17 cellular contexts compared by ENCODE assay signal in the genomic region with DNA sequence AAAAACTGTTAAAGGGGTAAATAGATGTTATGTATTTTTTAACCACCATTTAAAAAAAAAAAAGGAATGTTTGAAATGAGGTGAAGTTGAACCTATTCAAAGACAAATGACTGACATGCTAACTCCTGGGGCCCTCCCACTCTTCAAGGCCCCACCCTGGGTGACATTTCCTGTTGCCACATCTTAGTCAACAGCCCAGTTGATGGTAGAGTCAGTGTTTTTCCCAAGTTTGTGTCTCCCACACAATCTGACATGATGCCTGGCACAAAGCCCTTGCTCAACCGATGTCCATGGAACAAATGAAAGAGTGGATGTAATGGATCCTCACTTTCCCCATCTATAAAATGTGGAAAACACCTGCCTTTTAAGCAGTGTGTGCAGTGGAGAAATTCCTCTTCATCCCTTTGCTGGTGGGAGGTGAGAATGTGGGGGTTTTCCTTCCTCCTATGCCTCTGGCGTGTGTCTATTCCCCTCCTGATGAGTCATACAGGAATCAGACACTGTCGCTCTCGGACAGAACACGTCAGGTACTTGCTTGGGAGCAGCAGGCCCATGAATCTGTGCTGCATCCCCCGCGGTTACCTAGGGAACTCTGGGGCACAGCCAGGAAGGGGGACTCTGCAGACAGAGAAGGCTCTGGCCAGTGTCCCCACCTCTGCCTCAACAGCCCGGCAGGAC. TPM values are rescaled to one million over a fixed set of nuclear protein-coding genes. Genes with fewer than 3 reads are reported as not detected.
DNase-seq lines count a peak whose midpoint lies in the region; ATAC-seq, FAIRE-seq and TF ChIP-seq lines count a peak whose summit lies in the region.
"Had no signal": no experiment of that assay in that cellular context is flagged by ENCODE, and none has a peak within 500 bp of the region (broad histone marks: within the 10 kb centered on the region; RNA-seq: fewer than 3 reads in every experiment).

No MANE protein-coding gene starts in this region.

- H3K79me2 ChIP-seq in GM12878 (ENCODE audit: control insufficient read depth, insufficient read depth, low read length) (no peaks in the 10 kb centered on the region), keratinocyte (ENCODE audit: control insufficient read depth, insufficient read depth, low read length) (no peaks in the 10 kb centered on the region)

- no peaks in the 10 kb centered on the region for H3K9me1 ChIP-seq in keratinocyte (ENCODE audit: control insufficient read depth, extremely low read depth, insufficient read depth, low read length)

- BruUV-seq in GM12878 (replicated peaks; lab: Mats Ljungman, UMichigan), result no TSS peak

- no peak overlapping the region for H2AFZ ChIP-seq in GM12878 (ENCODE audit: control insufficient read depth, low read depth, low read length)
- H2AFZ ChIP-seq in keratinocyte (ENCODE audit: control insufficient read depth, low read length), result no peak overlapping the region

- H3K4me1 ChIP-seq in GM12878 (ENCODE audit: control insufficient read depth, insufficient read depth, low read length), result no peaks in the 10 kb centered on the region
- H3K4me1 ChIP-seq in keratinocyte (ENCODE audit: control insufficient read depth, extremely low read depth, insufficient read depth, low read length), result peaks cover 80% of the 10 kb centered on the region
- H3K4me1 ChIP-seq: prostate gland had no signal

- POLR2A ChIA-PET in GM12878 (lab: Charles Lee), result no interaction called here

- peaks cover 17% of the 10 kb centered on the region for H3K27me3 Mint-ChIP-seq in activated naive CD4-positive, alpha-beta T cell treated with anti-CD3 and anti-CD28 coated beads, Interleukin-2, amount 10 ng/mL, durations not matched to agents 7 days and 5 days

- no peak for TF ChIP-seq POLR2A in GM12878 (IDR thresholded peaks at IDR 0.05; ENCODE audit: low read depth, low read length)

- H3K9me3 ChIP-seq in GM12878 (replicated peaks; ENCODE audit: control insufficient read depth, insufficient read depth, low read length) (no peaks in the 10 kb centered on the region), keratinocyte (ENCODE audit: control insufficient read depth, low read depth, low read length) (no peaks in the 10 kb centered on the region)
- H3K9me3 ChIP-seq: prostate gland had no signal

- TF ChIP-seq RAD21 in GM12878 (IDR thresholded peaks at IDR 0.05; ENCODE audit: insufficient read depth, low read depth, low read length), result no peak

- peak; percentile 50 for DNase-seq in ACHN
- peak; percentile 91 for DNase-seq in M059J (ENCODE audit: low read depth)
- DNase-seq in GM12878 (ENCODE audit: low read depth, low spot score), result no peak
- DNase-seq in keratinocyte (ENCODE audit: low read depth, low spot score), result no peak
- DNase-seq in middle frontal gyrus (ENCODE audit: extremely low spot score, low spot score), result no peak
- no peak for DNase-seq in activated gamma-delta T cell treated with Interleukin-2 at 50 U/mL for 16 hours
- DNase-seq in activated naive CD4-positive, alpha-beta T cell treated with anti-CD3 and anti-CD28 coated beads, Interleukin-2, amount 10 ng/mL, durations not matched to agents 7 days and 5 days, result no peak
- DNase-seq in AML-193 (lab: John Stamatoyannopoulos, UW), result no peak
- DNase-seq: activated CD4-positive, alpha-beta T cell treated with anti-CD3 and anti-CD28 coated beads for 36 hours; activated T-cell treated with anti-CD3 and anti-CD28 coated beads, Interleukin-2, amount 50 U/mL, for 24 hours; amniotic stem cell; DMS 273 treated with DMSO at 0.1 percent for 48 hours; stimulated activated CD8-positive, alpha-beta memory T cell treated with anti-CD3 and anti-CD28 coated beads, Interleukin-4, amount 100 ng/mL, for 48 hours; T-helper 1 cell had no signal

- FAIRE-seq in GM12878 (lab: Jason Lieb, UNC) (no peak), keratinocyte (lab: Jason Lieb, UNC) (peak; percentile 98)

- H4K20me1 ChIP-seq in GM12878 (ENCODE audit: control insufficient read depth, insufficient read depth), result no peaks in the 10 kb centered on the region
- no peaks in the 10 kb centered on the region for H4K20me1 ChIP-seq in keratinocyte (ENCODE audit: control insufficient read depth, extremely low read depth, insufficient read depth, low read length)

- no peak overlapping the region for H3K4me3 Mint-ChIP-seq in activated naive CD4-positive, alpha-beta T cell treated with anti-CD3 and anti-CD28 coated beads, Interleukin-2, amount 10 ng/mL, durations not matched to agents 7 days and 5 days
- H3K4me3 Mint-ChIP-seq: activated CD4-positive, alpha-beta T cell treated with anti-CD3 and anti-CD28 coated beads for 36 hours; activated T-cell treated with anti-CD3 and anti-CD28 coated beads, Interleukin-2, amount 50 U/mL, for 24 hours; type B pancreatic cell had no signal

- H3K36me3 ChIP-seq in GM12878 (ENCODE audit: control insufficient read depth in 2 of 2, insufficient read depth in 2 of 2, low read length in 1 of 2) (no peaks in the 10 kb centered on the region), keratinocyte (ENCODE audit: control insufficient read depth in 2 of 2, extremely low read depth in 1 of 2, insufficient read depth in 2 of 2, low read length in 2 of 2) (no peaks in the 10 kb centered on the region)
- H3K36me3 ChIP-seq: prostate gland had no signal

- RAD21 ChIA-PET in GM12878 (lab: Charles Lee; ENCODE audit: unreplicated experiment), result no interaction called here

- no peaks in the 10 kb centered on the region for H3K36me3 Mint-ChIP-seq in activated naive CD4-positive, alpha-beta T cell treated with anti-CD3 and anti-CD28 coated beads, Interleukin-2, amount 10 ng/mL, durations not matched to agents 7 days and 5 days
- H3K36me3 Mint-ChIP-seq: type B pancreatic cell had no signal

- 65% methylated on average over 8 of the region's 8 CpGs for WGBS in GM12878 (ENCODE audit: insufficient coverage, insufficient replicate concordance, low lambda C conversion rate, missing lambda C conversion rate)

- H3K9me3 Mint-ChIP-seq in activated naive CD4-positive, alpha-beta T cell treated with anti-CD3 and anti-CD28 coated beads, Interleukin-2, amount 10 ng/mL, durations not matched to agents 7 days and 5 days, result no peaks in the 10 kb centered on the region
- H3K9me3 Mint-ChIP-seq: activated T-cell treated with anti-CD3 and anti-CD28 coated beads, Interleukin-2, amount 50 U/mL, for 24 hours; type B pancreatic cell had no signal

- H3K27me3 ChIP-seq in GM12878 (replicated peaks in 1 of 2; ENCODE audit: control insufficient read depth in 2 of 2, insufficient read depth in 2 of 2, low read length in 1 of 2) (no peaks in the 10 kb centered on the region), keratinocyte (ENCODE audit: control insufficient read depth, extremely low read depth, insufficient read depth, low read length) (no peaks in the 10 kb centered on the region)

- SMC1A ChIA-PET in GM12878 (lab: Charles Lee; ENCODE audit: uncharacterized antibody, unreplicated experiment), result interaction anchor here (1.3 kb wide), 1 partner anchor 396 kb away, joined by 3 read pairs; no protein-coding TSS in a partner anchor

- H3K27ac ChIP-seq in GM12878 (ENCODE audit: control insufficient read depth, insufficient read depth), result no peak overlapping the region
- peak overlapping the region; percentile 62 for H3K27ac ChIP-seq in keratinocyte (ENCODE audit: control insufficient read depth, insufficient read depth, low read length)
- H3K27ac ChIP-seq: HL-60, prostate gland had no signal

- H3K4me2 ChIP-seq in GM12878 (ENCODE audit: control insufficient read depth, insufficient read depth) (no peak overlapping the region), keratinocyte (ENCODE audit: control insufficient read depth, extremely low read depth, insufficient read depth, low read depth, low read length) (peak overlapping the region; percentile 27)

- H3K27ac Mint-ChIP-seq in activated naive CD4-positive, alpha-beta T cell treated with anti-CD3 and anti-CD28 coated beads, Interleukin-2, amount 10 ng/mL, durations not matched to agents 7 days and 5 days, result no peak overlapping the region
- H3K27ac Mint-ChIP-seq: activated CD4-positive, alpha-beta T cell treated with anti-CD3 and anti-CD28 coated beads for 36 hours; activated T-cell treated with anti-CD3 and anti-CD28 coated beads, Interleukin-2, amount 50 U/mL, for 24 hours; type B pancreatic cell had no signal

- TF ChIP-seq EP300 in GM12878 (IDR thresholded peaks at IDR 0.05; ENCODE audit: borderline replicate concordance in 1 of 2, control insufficient read depth in 1 of 2, low read depth in 2 of 2, low read length in 2 of 2), result no peak

- peaks cover 3% of the 10 kb centered on the region for H3K4me1 Mint-ChIP-seq in activated naive CD4-positive, alpha-beta T cell treated with anti-CD3 and anti-CD28 coated beads, Interleukin-2, amount 10 ng/mL, durations not matched to agents 7 days and 5 days

- CTCF ChIA-PET in GM12878 (lab: Yijun Ruan, JAX), result no interaction called here
- CTCF ChIA-PET in activated naive CD4-positive, alpha-beta T cell treated with anti-CD3 and anti-CD28 coated beads, Interleukin-2, amount 10 ng/mL, durations not matched to agents 7 days and 5 days (lab: Charles Lee), result interaction anchor here (0.6 kb wide), 1 partner anchor 8 kb away, joined by 4 read pairs; no protein-coding TSS in a partner anchor

- dilution Hi-C loops in keratinocyte (cut with MboI; ENCODE audit: extremely low pct_ligation_motif_present, low sequenced_read_pairs), result no loop called here

- ATAC-seq in GM12878, result no peak
- ATAC-seq: activated CD4-positive, alpha-beta T cell treated with anti-CD3 and anti-CD28 coated beads for 36 hours had no signal

- intact Hi-C loops in GM12878 (cut with micrococcal nuclease; ENCODE audit: unreplicated experiment), result no loop called here

- TF ChIP-seq CTCF in GM12878 (IDR thresholded peaks at IDR 0.05 in 2 of 3, conservative IDR thresholded peaks at IDR 0.05 in 1 of 3; ENCODE audit: control insufficient read depth in 2 of 3, extremely low read depth in 1 of 3, insufficient read depth in 1 of 3, low read depth in 3 of 3, low read length in 3 of 3) (no peak), keratinocyte (optimal IDR thresholded peaks at IDR 0.05 in 1 of 3, IDR thresholded peaks at IDR 0.05 in 1 of 3, conservative IDR thresholded peaks at IDR 0.05 in 1 of 3; ENCODE audit: extremely low read depth in 1 of 3, insufficient read depth in 2 of 3, low read length in 3 of 3) (no peak)

- in situ Hi-C loops in ACHN (cut with HindIII; ENCODE audit: low pct_ligation_motif_present, low pct_unique_long_range_greater_than_20kb, low sequenced_read_pairs) (no loop called here), GM12878 (cut with MboI) (no loop called here)

- H3K4me3 ChIP-seq in GM12878 (no peak overlapping the region), keratinocyte (ENCODE audit: control insufficient read depth in 2 of 3, extremely low read depth in 1 of 3, insufficient read depth in 2 of 3, low read depth in 1 of 3, low read length in 3 of 3) (no peak overlapping the region)
- H3K4me3 ChIP-seq: prostate gland had no signal

- H3K9ac ChIP-seq in GM12878 (ENCODE audit: control insufficient read depth, insufficient read depth, low read length) (no peak overlapping the region), keratinocyte (ENCODE audit: control insufficient read depth, extremely low read depth, insufficient read depth, low read length) (no peak overlapping the region)

RNA-seq across cellular contexts. Expression of gene ADRA1B, which starts 13.7 kb away (rescaled TPM):
- 1.4 and 1.8 TPM in 2 replicates for total RNA-seq in M059J (2014; rRNA removed; shearing (Covaris generic))
- total RNA-seq in GM12878 (2013; cell fraction: nucleolus; rRNA removed), result not detected in 2 replicates
- total RNA-seq in GM12878 (2014; rRNA removed) (not detected in 2 replicates), GM12878 (2014; rRNA removed; fragmentation: Illumina TruSeq; extraction: Trizol) (not detected in 2 replicates), GM12878 (2021) (not detected in 2 replicates)
- polyA plus RNA-seq in GM12878 (2011; ENCODE audit: low read depth), result not detected
- polyA plus RNA-seq in GM12878 (2011; rRNA removed) (0.04 TPM in 1 of 2 replicates, not detected in the other), GM12878 (2014; fragmentation: Illumina TruSeq; extraction: Trizol) (not detected in 2 replicates), GM12878 (2014; fragmentation: Nextera tagmentation; extraction: Ambion mirVana) (not detected), GM12878 (2014; rRNA removed) (not detected in 2 replicates), GM12878 (2016; fragmentation: Nextera tagmentation; extraction: Ambion mirVana) (not detected), keratinocyte (0.18 to 0.77 TPM (median 0.23 TPM) in 3 replicates)
- 0.03 TPM in 1 of 2 replicates, not detected in the other for polyA plus RNA-seq in GM12878 (2011; cell fraction: cytosol; rRNA removed)
- not detected in 2 replicates for polyA plus RNA-seq in GM12878 (2011; cell fraction: nucleus; rRNA removed)
- not detected in 2 replicates for polyA plus RNA-seq in GM12878 (2012)
- not detected in 2 replicates for polyA minus RNA-seq in GM12878 (2011; rRNA and poly(A)+ RNA removed)
- polyA minus RNA-seq in GM12878 (2011; cell fraction: cytosol; rRNA and poly(A)+ RNA removed), result not detected in 2 replicates
- polyA minus RNA-seq in GM12878 (2011; cell fraction: nucleus; rRNA and poly(A)+ RNA removed), result not detected in 2 replicates
- polyA plus RNA-seq in keratinocyte (2011; ENCODE audit: low read depth), result not detected
- 0.16 and 0.21 TPM in 2 replicates for polyA plus RNA-seq in keratinocyte (2011; cell fraction: cytosol; rRNA removed)
- polyA plus RNA-seq in keratinocyte (2011; cell fraction: nucleus; rRNA removed), result 0.35 and 0.36 TPM in 2 replicates
- polyA plus RNA-seq in keratinocyte (2012; ENCODE audit: low replicate concordance), result 0.95 TPM in 1 of 2 replicates, not detected in the other
- 0.30 to 2.1 TPM (median 0.42 TPM) in 3 replicates for polyA minus RNA-seq in keratinocyte
- polyA minus RNA-seq in keratinocyte (2011; cell fraction: cytosol; rRNA and poly(A)+ RNA removed), result not detected
- 0.31 and 0.42 TPM in 2 replicates for polyA minus RNA-seq in keratinocyte (2011; cell fraction: nucleus; rRNA and poly(A)+ RNA removed)
- total RNA-seq: activated CD4-positive, alpha-beta T cell treated with anti-CD3 and anti-CD28 coated beads for 36 hours had no signal

Comparison
In these comparisons a context has a peak if more than half of its experiments do, and no peak if none do; other contexts are left out.
1. DNase-seq: peak in ACHN (single experiment) and M059J (single experiment); none in GM12878 (single experiment), keratinocyte (single experiment), middle frontal gyrus (single experiment), activated gamma-delta T cell treated with Interleukin-2 at 50 U/mL for 16 hours (single experiment), activated naive CD4-positive, alpha-beta T cell treated with anti-CD3 and anti-CD28 coated beads, Interleukin-2, amount 10 ng/mL, durations not matched to agents 7 days and 5 days (single experiment) and AML-193 (0 of 2).